In the genomic region with DNA sequence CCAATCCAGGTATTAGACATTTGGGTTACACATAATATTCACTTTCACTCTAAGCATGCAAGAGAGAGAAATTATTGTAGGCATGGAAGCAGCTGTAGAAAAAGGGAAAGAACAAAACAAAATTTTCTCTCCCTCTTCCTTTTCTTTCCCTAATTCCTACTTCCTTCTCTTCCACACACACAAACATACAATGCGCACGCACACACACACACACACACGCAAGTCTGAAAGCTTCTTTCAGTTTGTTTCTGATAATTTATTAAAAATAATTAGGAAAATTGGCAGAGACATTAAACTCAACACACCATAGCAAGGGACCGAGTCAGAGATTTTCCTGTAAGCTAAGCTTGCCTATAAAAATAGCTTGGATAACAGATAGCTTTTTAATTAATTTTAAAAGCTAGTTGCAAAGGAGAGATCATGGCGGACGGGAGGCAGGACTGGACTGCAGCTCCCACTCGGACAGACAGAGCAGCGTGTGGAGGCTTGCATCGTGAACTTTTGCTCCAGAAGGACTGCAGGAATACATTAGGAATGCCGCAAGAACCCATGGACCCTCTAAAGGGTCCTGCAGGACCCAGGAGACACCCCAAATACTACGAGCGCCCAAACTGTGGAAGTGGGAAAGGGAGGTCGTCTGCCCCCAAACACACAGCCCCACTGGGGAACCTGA, we compare ENCODE assay signal across 10 cellular contexts.
DNase-seq lines count a peak whose midpoint lies in the region; ATAC-seq and TF ChIP-seq lines count a peak whose summit lies in the region.
"Had no signal": no experiment of that assay in that cellular context is flagged by ENCODE, and none has a peak within 500 bp of the region (broad histone marks: within the 10 kb centered on the region; RNA-seq: fewer than 3 reads in every experiment).

No MANE protein-coding gene starts in this region.

- peak overlapping the region; percentile 45 for H3K4me3 Mint-ChIP-seq in glutamatergic neuron (ENCODE audit: unreplicated experiment)
- H3K4me3 Mint-ChIP-seq in stimulated activated memory B cell treated with anti-CD40 and anti-IgM and Interleukin-4, amounts not matched to agents 10 μg/mL and 1 μg/mL and 100 μg/mL, for 72 hours = no peak overlapping the region
- no peak overlapping the region for H3K4me3 Mint-ChIP-seq in activated CD8-positive, alpha-beta memory T cell treated with anti-CD3 and anti-CD28 coated beads, Interleukin-2, amount 10 ng/mL, durations not matched to agents 7 days and 5 days

- H3K9me3 ChIP-seq in ovary = no peaks in the 10 kb centered on the region

- intact Hi-C loops in ovary (cut with DNase I) = no loop called here

- H3K27me3 ChIP-seq in ovary = no peaks in the 10 kb centered on the region

- H3K9me3 Mint-ChIP-seq in glutamatergic neuron (ENCODE audit: unreplicated experiment) = peaks cover 8% of the 10 kb centered on the region
- no peaks in the 10 kb centered on the region for H3K9me3 Mint-ChIP-seq in stimulated activated memory B cell treated with anti-CD40 and anti-IgM and Interleukin-4, amounts not matched to agents 10 μg/mL and 1 μg/mL and 100 μg/mL, for 72 hours
- H3K9me3 Mint-ChIP-seq in activated CD8-positive, alpha-beta memory T cell treated with anti-CD3 and anti-CD28 coated beads, Interleukin-2, amount 10 ng/mL, durations not matched to agents 7 days and 5 days (ENCODE audit: low read depth) = no peaks in the 10 kb centered on the region

- peaks cover 3% of the 10 kb centered on the region for H3K4me1 ChIP-seq in ovary (ENCODE audit: insufficient read depth)

- DNase-seq in RPMI7951 (ENCODE audit: low read depth) (peak; percentile 54), glutamatergic neuron (no peak), ovary (peak in 4 of 5 donors; percentile 19 to 44 (median 36))
- no peak for DNase-seq in activated CD8-positive, alpha-beta memory T cell treated with anti-CD3 and anti-CD28 coated beads, Interleukin-2, amount 10 ng/mL, durations not matched to agents 7 days and 5 days
- DNase-seq: NCI-H2171, T-helper 1 cell had no signal

- no peaks in the 10 kb centered on the region for H3K36me3 Mint-ChIP-seq in glutamatergic neuron (ENCODE audit: unreplicated experiment)
- no peaks in the 10 kb centered on the region for H3K36me3 Mint-ChIP-seq in stimulated activated memory B cell treated with anti-CD40 and anti-IgM and Interleukin-4, amounts not matched to agents 10 μg/mL and 1 μg/mL and 100 μg/mL, for 72 hours
- no peaks in the 10 kb centered on the region for H3K36me3 Mint-ChIP-seq in activated CD8-positive, alpha-beta memory T cell treated with anti-CD3 and anti-CD28 coated beads, Interleukin-2, amount 10 ng/mL, durations not matched to agents 7 days and 5 days

- H3K4me1 Mint-ChIP-seq in glutamatergic neuron (ENCODE audit: low read depth, unreplicated experiment) = peaks cover 24% of the 10 kb centered on the region
- no peaks in the 10 kb centered on the region for H3K4me1 Mint-ChIP-seq in stimulated activated memory B cell treated with anti-CD40 and anti-IgM and Interleukin-4, amounts not matched to agents 10 μg/mL and 1 μg/mL and 100 μg/mL, for 72 hours
- no peaks in the 10 kb centered on the region for H3K4me1 Mint-ChIP-seq in activated CD8-positive, alpha-beta memory T cell treated with anti-CD3 and anti-CD28 coated beads, Interleukin-2, amount 10 ng/mL, durations not matched to agents 7 days and 5 days

- H3K27ac Mint-ChIP-seq in glutamatergic neuron (ENCODE audit: unreplicated experiment) = peak overlapping the region; percentile 89
- no peak overlapping the region for H3K27ac Mint-ChIP-seq in stimulated activated memory B cell treated with anti-CD40 and anti-IgM and Interleukin-4, amounts not matched to agents 10 μg/mL and 1 μg/mL and 100 μg/mL, for 72 hours
- no peak overlapping the region for H3K27ac Mint-ChIP-seq in activated CD8-positive, alpha-beta memory T cell treated with anti-CD3 and anti-CD28 coated beads, Interleukin-2, amount 10 ng/mL, durations not matched to agents 7 days and 5 days

- H3K27ac ChIP-seq in C4-2B = peak overlapping the region; percentile 63
- H3K27ac ChIP-seq in ovary = peak overlapping the region; percentile 30 to 60

- no peaks in the 10 kb centered on the region for H3K36me3 ChIP-seq in ovary

- WGBS in ovary, 3 donors = 44 to 54% (median 46%) methylated on average over 13 of the region's 13 CpGs

- peak overlapping the region; percentile 40 for H3K4me3 ChIP-seq in ovary

- no peak for TF ChIP-seq EP300 in ovary (IDR thresholded peaks at IDR 0.05)

- CTCF ChIA-PET in activated CD8-positive, alpha-beta memory T cell treated with anti-CD3 and anti-CD28 coated beads, Interleukin-2, amount 10 ng/mL, durations not matched to agents 7 days and 5 days (lab: Charles Lee) = interaction anchor here (1.1 kb wide), 1 partner anchor 47 kb away, joined by 3 read pairs; no protein-coding TSS in a partner anchor

- no peaks in the 10 kb centered on the region for H3K27me3 Mint-ChIP-seq in glutamatergic neuron (ENCODE audit: unreplicated experiment)
- H3K27me3 Mint-ChIP-seq in stimulated activated memory B cell treated with anti-CD40 and anti-IgM and Interleukin-4, amounts not matched to agents 10 μg/mL and 1 μg/mL and 100 μg/mL, for 72 hours = peaks cover 34% of the 10 kb centered on the region
- H3K27me3 Mint-ChIP-seq in activated CD8-positive, alpha-beta memory T cell treated with anti-CD3 and anti-CD28 coated beads, Interleukin-2, amount 10 ng/mL, durations not matched to agents 7 days and 5 days = peaks cover 11% of the 10 kb centered on the region

- TF ChIP-seq POLR2A in ovary (IDR thresholded peaks at IDR 0.05) = no peak

- TF ChIP-seq CTCF in C4-2B (conservative IDR thresholded peaks at IDR 0.05) (no peak), glutamatergic neuron (IDR thresholded peaks at IDR 0.05; ENCODE audit: partially characterized antibody, unreplicated experiment) (no peak), ovary (IDR thresholded peaks at IDR 0.05) (no peak)

- ATAC-seq in stimulated activated memory B cell treated with anti-CD40 and anti-IgM and Interleukin-4, amounts not matched to agents 10 μg/mL and 1 μg/mL and 100 μg/mL, for 72 hours = no peak
- ATAC-seq in activated CD8-positive, alpha-beta memory T cell treated with anti-CD3 and anti-CD28 coated beads, Interleukin-2, amount 10 ng/mL, durations not matched to agents 7 days and 5 days = no peak
- ATAC-seq in HG03139 (IDR thresholded peaks at IDR 0.05; ENCODE audit: unreplicated experiment) = no peak
- no peak for ATAC-seq in GM18520 (IDR thresholded peaks at IDR 0.05; ENCODE audit: unreplicated experiment)

Comparison
In these comparisons a context has a peak if more than half of its experiments do, and no peak if none do; other contexts are left out.
1. DNase-seq: peak in RPMI7951 (single experiment) and ovary (4 of 5); none in glutamatergic neuron (single experiment) and activated CD8-positive, alpha-beta memory T cell treated with anti-CD3 and anti-CD28 coated beads, Interleukin-2, amount 10 ng/mL, durations not matched to agents 7 days and 5 days (single experiment).